In genomic region chr11:64253481-64253880, GRCh38 we compare ENCODE assay signal across 13 cellular contexts. TPM values are rescaled to one million over a fixed set of nuclear protein-coding genes. Genes with fewer than 3 reads are reported as not detected.
A peak's percentile ranks its signal among the peaks of the same experiment; 100 is the strongest.
DNase-seq lines count a peak whose midpoint lies in the region; ATAC-seq, FAIRE-seq and TF ChIP-seq lines count a peak whose summit lies in the region.
"Had no signal": no experiment of that assay in that cellular context is flagged by ENCODE, and none has a peak within 500 bp of the region (broad histone marks: within the 10 kb centered on the region; RNA-seq: fewer than 3 reads in every experiment).

No MANE protein-coding gene starts in this region.

- no peak overlapping the region for H2AFZ ChIP-seq in keratinocyte (ENCODE audit: control insufficient read depth, low read length)

- H3K36me3 ChIP-seq in adipocyte (ENCODE audit: control insufficient read depth, insufficient read depth, low read length, severe bottlenecking) = peaks cover 27% of the 10 kb centered on the region
- H3K36me3 ChIP-seq in keratinocyte (ENCODE audit: control insufficient read depth in 2 of 2, extremely low read depth in 1 of 2, insufficient read depth in 2 of 2, low read length in 2 of 2) = peaks cover 22 to 32% of the 10 kb centered on the region in 2 experiments

- intact Hi-C loops in Calu3 (cut with micrococcal nuclease; ENCODE audit: unreplicated experiment) = no loop called here

- dilution Hi-C loops in keratinocyte (cut with MboI; ENCODE audit: extremely low pct_ligation_motif_present, low sequenced_read_pairs) = no loop called here

- H3K27me3 ChIP-seq in adipocyte (replicated peaks; ENCODE audit: control insufficient read depth, insufficient read depth, low read length) = no peaks in the 10 kb centered on the region
- no peaks in the 10 kb centered on the region for H3K27me3 ChIP-seq in keratinocyte (ENCODE audit: control insufficient read depth, extremely low read depth, insufficient read depth, low read length)

- peaks cover 41% of the 10 kb centered on the region for H3K79me2 ChIP-seq in keratinocyte (ENCODE audit: control insufficient read depth, insufficient read depth, low read length)

- no peaks in the 10 kb centered on the region for H3K4me1 Mint-ChIP-seq in Calu3 (ENCODE audit: low read depth, unreplicated experiment)

- H3K27ac ChIP-seq in 22Rv1 (peak overlapping the region; percentile 82), keratinocyte (ENCODE audit: control insufficient read depth, insufficient read depth, low read length) (no peak overlapping the region)

- CTCF ChIA-PET in Calu3 (lab: Charles Lee) = no interaction called here

- H3K4me1 ChIP-seq in adipocyte (ENCODE audit: control insufficient read depth, insufficient read depth, low read length) = peaks cover 21% of the 10 kb centered on the region
- peaks cover 20% of the 10 kb centered on the region for H3K4me1 ChIP-seq in keratinocyte (ENCODE audit: control insufficient read depth, extremely low read depth, insufficient read depth, low read length)

- ATAC-seq in GM19395 (IDR thresholded peaks at IDR 0.05; ENCODE audit: unreplicated experiment) (no peak), GM21360 (IDR thresholded peaks at IDR 0.05; ENCODE audit: unreplicated experiment) (no peak)

- H3K27me3 Mint-ChIP-seq in Calu3 (ENCODE audit: unreplicated experiment) = no peaks in the 10 kb centered on the region

- H3K4me3 ChIP-seq in adipocyte (ENCODE audit: low read length) (no peak overlapping the region), keratinocyte (ENCODE audit: control insufficient read depth in 2 of 3, extremely low read depth in 1 of 3, insufficient read depth in 2 of 3, low read depth in 1 of 3, low read length in 3 of 3) (peak overlapping the region in 1 of 3 experiments; percentile 96)

- H3K9me1 ChIP-seq in keratinocyte (ENCODE audit: control insufficient read depth, extremely low read depth, insufficient read depth, low read length) = no peaks in the 10 kb centered on the region

- H3K4me3 Mint-ChIP-seq in Calu3 (ENCODE audit: low read depth, unreplicated experiment) = peak overlapping the region; percentile 42

- H3K36me3 Mint-ChIP-seq in Calu3 (ENCODE audit: insufficient read depth, unreplicated experiment) = peaks cover 54% of the 10 kb centered on the region

- peaks cover 8% of the 10 kb centered on the region for H4K20me1 ChIP-seq in keratinocyte (ENCODE audit: control insufficient read depth, extremely low read depth, insufficient read depth, low read length)

- no peaks in the 10 kb centered on the region for H3K9me3 Mint-ChIP-seq in Calu3 (ENCODE audit: low read depth, unreplicated experiment)

- no peak for FAIRE-seq in keratinocyte (lab: Jason Lieb, UNC)
- FAIRE-seq in HTR-8/SVneo (lab: Jason Lieb, UNC) = no peak
- FAIRE-seq: islet of Langerhans had no signal

- BruUV-seq in Calu3 (replicated peaks; lab: Mats Ljungman, UMichigan) = no TSS peak

- H3K9ac ChIP-seq in adipocyte (ENCODE audit: low read length) (peak overlapping the region; percentile 42), keratinocyte (ENCODE audit: control insufficient read depth, extremely low read depth, insufficient read depth, low read length) (peak overlapping the region; percentile 28)

- H3K9me3 ChIP-seq in adipocyte (ENCODE audit: control insufficient read depth, low read length) (no peaks in the 10 kb centered on the region), keratinocyte (ENCODE audit: control insufficient read depth, low read depth, low read length) (no peaks in the 10 kb centered on the region)

- H3K27ac Mint-ChIP-seq in Calu3 (ENCODE audit: unreplicated experiment) = no peak overlapping the region

- TF ChIP-seq CTCF in 22Rv1 (IDR thresholded peaks at IDR 0.05) (no peak), Calu3 (IDR thresholded peaks at IDR 0.05; ENCODE audit: unreplicated experiment) (no peak), keratinocyte (optimal IDR thresholded peaks at IDR 0.05 in 1 of 3, IDR thresholded peaks at IDR 0.05 in 1 of 3, conservative IDR thresholded peaks at IDR 0.05 in 1 of 3; ENCODE audit: extremely low read depth in 1 of 3, insufficient read depth in 2 of 3, low read length in 3 of 3) (no peak)

- H3K4me2 ChIP-seq in keratinocyte (ENCODE audit: control insufficient read depth, extremely low read depth, insufficient read depth, low read depth, low read length) = peak overlapping the region; percentile 87

- no peak for DNase-seq in Calu3
- no peak for DNase-seq in adipocyte (ENCODE audit: low read depth)
- no peak for DNase-seq in keratinocyte (ENCODE audit: low read depth, low spot score)
- DNase-seq in HTR-8/SVneo (ENCODE audit: insufficient read length, low spot score) = no peak
- no peak for DNase-seq in iPS-NIHi7 (ENCODE audit: extremely low spot score)
- DNase-seq: erythroblast; NCI-H1048; NCI-H524 treated with DMSO at 0.1 percent for 48 hours; stimulated activated CD4-positive, alpha-beta T cell treated with anti-CD3 and anti-CD28 coated beads, Interleukin-4, amount 100 ng/mL, for 4 hours had no signal

RNA-seq across cellular contexts. Expression of gene PLCB3, which starts 2.2 kb away (rescaled TPM):
- 35.9 and 39.5 TPM in 2 replicates for total RNA-seq in Calu3 (2022)
- 32.5 to 46.9 TPM (median 42.0 TPM) in 3 replicates for polyA plus RNA-seq in keratinocyte
- 22.4 TPM for polyA plus RNA-seq in keratinocyte (2011; ENCODE audit: low read depth)
- polyA plus RNA-seq in keratinocyte (2011; cell fraction: cytosol; rRNA removed) = 24.4 and 45.9 TPM in 2 replicates
- 80.0 and 97.8 TPM in 2 replicates for polyA plus RNA-seq in keratinocyte (2011; cell fraction: nucleus; rRNA removed)
- 23.8 and 55.9 TPM in 2 replicates for polyA plus RNA-seq in keratinocyte (2012; ENCODE audit: low replicate concordance)
- 59.1 to 134 TPM (median 63.1 TPM) in 3 replicates for polyA minus RNA-seq in keratinocyte
- 84.8 TPM for polyA minus RNA-seq in keratinocyte (2011; cell fraction: cytosol; rRNA and poly(A)+ RNA removed)
- 55.3 and 67.1 TPM in 2 replicates for polyA minus RNA-seq in keratinocyte (2011; cell fraction: nucleus; rRNA and poly(A)+ RNA removed)

RNA-seq across cellular contexts. Expression of gene PPP1R14B, which starts 6.7 kb away (rescaled TPM):
- total RNA-seq in Calu3 (2022) = 276 and 334 TPM in 2 replicates
- 182 to 254 TPM (median 208 TPM) in 3 replicates for polyA plus RNA-seq in keratinocyte
- polyA plus RNA-seq in keratinocyte (2011; ENCODE audit: low read depth) = 228 TPM
- 136 and 242 TPM in 2 replicates for polyA plus RNA-seq in keratinocyte (2011; cell fraction: cytosol; rRNA removed)
- polyA plus RNA-seq in keratinocyte (2011; cell fraction: nucleus; rRNA removed) = 88.4 and 97.8 TPM in 2 replicates
- polyA plus RNA-seq in keratinocyte (2012; ENCODE audit: low replicate concordance) = 206 and 370 TPM in 2 replicates
- 67.7 to 176 TPM (median 81.0 TPM) in 3 replicates for polyA minus RNA-seq in keratinocyte
- polyA minus RNA-seq in keratinocyte (2011; cell fraction: cytosol; rRNA and poly(A)+ RNA removed) = 142 TPM
- polyA minus RNA-seq in keratinocyte (2011; cell fraction: nucleus; rRNA and poly(A)+ RNA removed) = 24.2 and 30.3 TPM in 2 replicates

RNA-seq across cellular contexts. Expression of gene FKBP2, which starts 12.6 kb away (rescaled TPM):
- total RNA-seq in Calu3 (2022) = 87.4 and 91.3 TPM in 2 replicates
- 40.3 to 57.7 TPM (median 51.9 TPM) in 3 replicates for polyA plus RNA-seq in keratinocyte
- polyA plus RNA-seq in keratinocyte (2011; ENCODE audit: low read depth) = 13.5 TPM
- 25.4 and 60.1 TPM in 2 replicates for polyA plus RNA-seq in keratinocyte (2011; cell fraction: cytosol; rRNA removed)
- 36.5 and 39.2 TPM in 2 replicates for polyA plus RNA-seq in keratinocyte (2011; cell fraction: nucleus; rRNA removed)
- polyA plus RNA-seq in keratinocyte (2012; ENCODE audit: low replicate concordance) = 59.4 and 124 TPM in 2 replicates
- polyA minus RNA-seq in keratinocyte = 19.1 to 44.3 TPM (median 19.4 TPM) in 3 replicates
- polyA minus RNA-seq in keratinocyte (2011; cell fraction: cytosol; rRNA and poly(A)+ RNA removed) = 48.7 TPM
- polyA minus RNA-seq in keratinocyte (2011; cell fraction: nucleus; rRNA and poly(A)+ RNA removed) = 10.8 and 13.9 TPM in 2 replicates

RNA-seq across cellular contexts. Expression of gene VEGFB, which starts 19.1 kb away (rescaled TPM):
- 88.8 and 91.5 TPM in 2 replicates for total RNA-seq in Calu3 (2022)
- polyA plus RNA-seq in keratinocyte = 9.7 to 23.3 TPM (median 10.0 TPM) in 3 replicates
- 9.0 TPM for polyA plus RNA-seq in keratinocyte (2011; ENCODE audit: low read depth)
- polyA plus RNA-seq in keratinocyte (2011; cell fraction: cytosol; rRNA removed) = 11.0 and 16.3 TPM in 2 replicates
- 10.7 and 13.0 TPM in 2 replicates for polyA plus RNA-seq in keratinocyte (2011; cell fraction: nucleus; rRNA removed)
- polyA plus RNA-seq in keratinocyte (2012; ENCODE audit: low replicate concordance) = 49.0 and 59.7 TPM in 2 replicates
- polyA minus RNA-seq in keratinocyte = 5.9 to 9.7 TPM (median 7.4 TPM) in 3 replicates
- polyA minus RNA-seq in keratinocyte (2011; cell fraction: cytosol; rRNA and poly(A)+ RNA removed) = 14.0 TPM
- polyA minus RNA-seq in keratinocyte (2011; cell fraction: nucleus; rRNA and poly(A)+ RNA removed) = 2.7 and 3.0 TPM in 2 replicates

RNA-seq across cellular contexts. Expression of gene DNAJC4, which starts 23.1 kb away (rescaled TPM):
- total RNA-seq in Calu3 (2022) = 26.6 and 28.0 TPM in 2 replicates
- polyA plus RNA-seq in keratinocyte = 10.1 to 24.7 TPM (median 12.2 TPM) in 3 replicates
- 9.3 TPM for polyA plus RNA-seq in keratinocyte (2011; ENCODE audit: low read depth)
- 9.2 and 17.4 TPM in 2 replicates for polyA plus RNA-seq in keratinocyte (2011; cell fraction: cytosol; rRNA removed)
- polyA plus RNA-seq in keratinocyte (2011; cell fraction: nucleus; rRNA removed) = 18.2 and 23.5 TPM in 2 replicates
- polyA plus RNA-seq in keratinocyte (2012; ENCODE audit: low replicate concordance) = 14.5 and 34.1 TPM in 2 replicates
- polyA minus RNA-seq in keratinocyte = 8.9 to 21.3 TPM (median 12.1 TPM) in 3 replicates
- 17.5 TPM for polyA minus RNA-seq in keratinocyte (2011; cell fraction: cytosol; rRNA and poly(A)+ RNA removed)
- 3.3 and 6.4 TPM in 2 replicates for polyA minus RNA-seq in keratinocyte (2011; cell fraction: nucleus; rRNA and poly(A)+ RNA removed)
